Comparison of ENCODE assay signal across 8 cellular contexts in genomic region chr17:37220609-37220953, GRCh38.
DNase-seq lines count a peak whose midpoint lies in the region; ATAC-seq and TF ChIP-seq lines count a peak whose summit lies in the region.

No MANE protein-coding gene starts in this region.

- H3K4me3 ChIP-seq in coronary artery: no peak overlapping the region

- H3K4me3 Mint-ChIP-seq in memory B cell: no peak overlapping the region

- DNase-seq in activated CD8-positive, alpha-beta memory T cell treated with anti-CD3 and anti-CD28 coated beads, Interleukin-2, amount 50 U/mL, for 4 hours: peak; percentile 22
- DNase-seq in activated CD8-positive, alpha-beta memory T cell treated with anti-CD3 and anti-CD28 coated beads for 24 hours: no peak
- peak; percentile 14 for DNase-seq in NCI-H1694 treated with DMSO at 0.1 percent for 48 hours (lab: John Stamatoyannopoulos, UW)
- DNase-seq in astrocyte of the hippocampus (ENCODE audit: low read depth, low spot score): peak; percentile 58
- DNase-seq in memory B cell (ENCODE audit: low spot score in 2 of 2): peak in 1 of 2 donors; percentile 15
- DNase-seq in coronary artery (ENCODE audit: low spot score): no peak
- no peak for DNase-seq in CD1c-positive myeloid dendritic cell (ENCODE audit: extremely low spot score)

- TF ChIP-seq CTCF in coronary artery (IDR thresholded peaks at IDR 0.05): no peak

- H3K27ac Mint-ChIP-seq in memory B cell: peak overlapping the region; percentile 29

- no peaks in the 10 kb centered on the region for H3K4me1 Mint-ChIP-seq in memory B cell

- H3K27ac ChIP-seq in coronary artery: no peak overlapping the region

- H3K9me3 Mint-ChIP-seq in memory B cell: no peaks in the 10 kb centered on the region

- ATAC-seq in memory B cell (ENCODE audit: low read depth): peak; percentile 26
- no peak for ATAC-seq in GM19463 (IDR thresholded peaks at IDR 0.05; ENCODE audit: unreplicated experiment)

- H3K27me3 Mint-ChIP-seq in memory B cell: no peaks in the 10 kb centered on the region

- peaks cover 5% of the 10 kb centered on the region for H3K36me3 Mint-ChIP-seq in memory B cell

Comparison
In these comparisons a context has a peak if more than half of its experiments do, and no peak if none do; other contexts are left out.
1. DNase-seq: peak in activated CD8-positive, alpha-beta memory T cell treated with anti-CD3 and anti-CD28 coated beads, Interleukin-2, amount 50 U/mL, for 4 hours (single experiment), NCI-H1694 treated with DMSO at 0.1 percent for 48 hours (single experiment) and astrocyte of the hippocampus (single experiment); none in activated CD8-positive, alpha-beta memory T cell treated with anti-CD3 and anti-CD28 coated beads for 24 hours (single experiment), coronary artery (single experiment) and CD1c-positive myeloid dendritic cell (single experiment).